In genomic region chr2:239225921-239226561, GRCh38 we compare ENCODE assay signal across 9 cellular contexts.
DNase-seq lines count a peak whose midpoint lies in the region; ATAC-seq and TF ChIP-seq lines count a peak whose summit lies in the region.
"Had no signal": no experiment of that assay in that cellular context is flagged by ENCODE, and none has a peak within 500 bp of the region (broad histone marks: within the 10 kb centered on the region; RNA-seq: fewer than 3 reads in every experiment).

No MANE protein-coding gene starts in this region.

- H3K79me2 ChIP-seq in hepatocyte: peaks cover 62% of the 10 kb centered on the region

- POLR2A ChIA-PET in GM10248 (lab: Yijun Ruan, JAX): no interaction called here

- no peaks in the 10 kb centered on the region for H4K20me1 ChIP-seq in hepatocyte (ENCODE audit: insufficient read depth, poor library complexity, severe bottlenecking)

- H3K27ac ChIP-seq in hepatocyte (peak overlapping the region; percentile 88), spleen (peak overlapping the region in 7 of 8 donors; percentile 23 to 93 (median 66)), foreskin keratinocyte (no peak overlapping the region)

- H2AFZ ChIP-seq in hepatocyte: no peak overlapping the region

- intact Hi-C loops in spleen (cut with DNase I; ENCODE audit: low total_unique reads): no loop called here

- peak; percentile 90 for DNase-seq in GM04503 (ENCODE audit: low read depth)
- DNase-seq in adipocyte (ENCODE audit: low read depth): peak; percentile 82
- peak; percentile 61 for DNase-seq in hepatocyte (ENCODE audit: low spot score)
- peak; percentile 59 for DNase-seq in spleen
- no peak for DNase-seq in GM10248 (ENCODE audit: extremely low spot score)
- DNase-seq in foreskin keratinocyte: no peak
- no peak for DNase-seq in DMS 273 treated with DMSO at 0.1 percent for 48 hours (lab: John Stamatoyannopoulos, UW)
- DNase-seq: mammary epithelial cell had no signal

- H3K9ac ChIP-seq in adipocyte (ENCODE audit: low read length): peak overlapping the region; percentile 85

- H3K36me3 ChIP-seq in adipocyte (ENCODE audit: control insufficient read depth, insufficient read depth, low read length, severe bottlenecking): no peaks in the 10 kb centered on the region
- H3K36me3 ChIP-seq in hepatocyte (replicated peaks; ENCODE audit: insufficient read depth, low read depth): no peaks in the 10 kb centered on the region
- peaks cover 0 to 8% (median 0%) of the 10 kb centered on the region in 6 donors for H3K36me3 ChIP-seq in spleen

- TF ChIP-seq CTCF in hepatocyte (IDR thresholded peaks at IDR 0.05; ENCODE audit: poor library complexity): peak; percentile 36
- TF ChIP-seq CTCF in spleen (IDR thresholded peaks at IDR 0.05 in 8 of 11, conservative IDR thresholded peaks at IDR 0.05 in 3 of 11): no peak
- TF ChIP-seq CTCF in GM10248 (IDR thresholded peaks at IDR 0.05; ENCODE audit: control extremely low read depth, extremely low read depth, low read depth, missing control alignments): no peak
- TF ChIP-seq CTCF in foreskin keratinocyte (conservative IDR thresholded peaks at IDR 0.05): no peak

- 56% methylated on average over 13 of the region's 13 CpGs for WGBS in hepatocyte (ENCODE audit: low lambda C conversion rate, missing lambda C conversion rate)
- 70 to 76% (median 73%) methylated on average over 13 of the region's 13 CpGs for WGBS in spleen, 5 donors

- H3K9me2 ChIP-seq in hepatocyte (replicated peaks; ENCODE audit: insufficient read depth): no peaks in the 10 kb centered on the region

- peak overlapping the region; percentile 22 for H3K4me2 ChIP-seq in hepatocyte

- peaks cover 67% of the 10 kb centered on the region for H3K4me1 ChIP-seq in adipocyte (ENCODE audit: control insufficient read depth, insufficient read depth, low read length)
- peaks cover 79% of the 10 kb centered on the region for H3K4me1 ChIP-seq in hepatocyte (ENCODE audit: insufficient read depth)
- peaks cover 34 to 100% (median 79%) of the 10 kb centered on the region in 6 donors for H3K4me1 ChIP-seq in spleen
- H3K4me1 ChIP-seq in foreskin keratinocyte: no peaks in the 10 kb centered on the region

- ATAC-seq in GM21528 (IDR thresholded peaks at IDR 0.05; ENCODE audit: low FRiP score, unreplicated experiment): no peak
- ATAC-seq in foreskin keratinocyte: no peak

- H3K4me3 ChIP-seq in adipocyte (ENCODE audit: low read length) (peak overlapping the region; percentile 67), hepatocyte (no peak overlapping the region), spleen (peak overlapping the region in 1 of 8 donors; percentile 7)

- H3K9me3 ChIP-seq in adipocyte (ENCODE audit: control insufficient read depth, low read length): no peaks in the 10 kb centered on the region
- H3K9me3 ChIP-seq in hepatocyte (ENCODE audit: low read depth): no peaks in the 10 kb centered on the region
- no peaks in the 10 kb centered on the region for H3K9me3 ChIP-seq in spleen

- H3K27me3 ChIP-seq in adipocyte (replicated peaks; ENCODE audit: control insufficient read depth, insufficient read depth, low read length) (no peaks in the 10 kb centered on the region), hepatocyte (no peaks in the 10 kb centered on the region), spleen (replicated peaks in 1 of 7) (no peaks in the 10 kb centered on the region), foreskin keratinocyte (no peaks in the 10 kb centered on the region)

- CTCF ChIA-PET in GM10248 (lab: Yijun Ruan, JAX): interaction anchor here (1.5 kb wide), 1 partner anchor 10 kb away, joined by 4 read pairs; no protein-coding TSS in a partner anchor

- no peak for TF ChIP-seq POLR2A in spleen (IDR thresholded peaks at IDR 0.05)

Comparison
In these comparisons a context has a peak if more than half of its experiments do, and no peak if none do; other contexts are left out.
1. DNase-seq: peak in GM04503 (single experiment), adipocyte (single experiment), hepatocyte (single experiment) and spleen (single experiment); none in GM10248 (single experiment), foreskin keratinocyte (0 of 2) and DMS 273 treated with DMSO at 0.1 percent for 48 hours (single experiment).